11 cellular contexts compared by ENCODE assay signal in genomic region chr6:119620846-119621570, GRCh38.
DNase-seq lines count a peak whose midpoint lies in the region; ATAC-seq and TF ChIP-seq lines count a peak whose summit lies in the region.
"Had no signal": no experiment of that assay in that cellular context is flagged by ENCODE, and none has a peak within 500 bp of the region (broad histone marks: within the 10 kb centered on the region; RNA-seq: fewer than 3 reads in every experiment).

No MANE protein-coding gene starts in this region.

- peak; percentile 55 for DNase-seq in BJ (ENCODE audit: low read depth)
- DNase-seq in MG63: peak; percentile 62
- peak; percentile 88 for DNase-seq in choroid plexus epithelial cell (ENCODE audit: low read depth)
- DNase-seq in myocyte (ENCODE audit: low read depth): peak; percentile 78
- no peak for DNase-seq in NAMALWA (ENCODE audit: low spot score)
- no peak for DNase-seq in epidermal melanocyte (ENCODE audit: insufficient read length, low spot score)
- DNase-seq in inferior parietal cortex (ENCODE audit: extremely low spot score): no peak
- DNase-seq: activated T-cell treated with anti-CD3 and anti-CD28 coated beads, Interleukin-2, amount 50 U/mL, for 4 hours; midbrain; stimulated activated CD8-positive, alpha-beta memory T cell treated with anti-CD3 and anti-CD28 coated beads, Interleukin-4, amount 100 ng/mL, for 48 hours had no signal

- CTCF ChIA-PET in BJ (lab: Yijun Ruan, JAX): no interaction called here

- no peak for ATAC-seq in HG03175 (IDR thresholded peaks at IDR 0.05; ENCODE audit: unreplicated experiment)
- ATAC-seq: activated T-cell treated with anti-CD3 and anti-CD28 coated beads, Interleukin-2, amount 50 U/mL, for 4 hours had no signal

- POLR2A ChIA-PET in BJ (lab: Charles Lee): no interaction called here

- no peaks in the 10 kb centered on the region for H3K36me3 ChIP-seq in BJ (ENCODE audit: control insufficient read depth, insufficient read depth, low read length)
- no peaks in the 10 kb centered on the region for H3K36me3 ChIP-seq in MG63

- TF ChIP-seq CTCF in BJ (IDR thresholded peaks at IDR 0.05; ENCODE audit: insufficient read depth, low read depth, low read length) (no peak), choroid plexus epithelial cell (conservative IDR thresholded peaks at IDR 0.05; ENCODE audit: low read depth, low read length) (no peak)

- H3K27me3 ChIP-seq in BJ (ENCODE audit: control insufficient read depth, insufficient read depth, low read length): no peaks in the 10 kb centered on the region
- no peaks in the 10 kb centered on the region for H3K27me3 ChIP-seq in MG63

- no peak overlapping the region for H3K4me3 ChIP-seq in BJ (ENCODE audit: low read depth, low read length)
- H3K4me3 ChIP-seq in MG63: no peak overlapping the region
- no peak overlapping the region for H3K4me3 ChIP-seq in choroid plexus epithelial cell (ENCODE audit: low read depth, low read length)

- H3K9me3 ChIP-seq in MG63: no peaks in the 10 kb centered on the region

Comparison
In these comparisons a context has a peak if more than half of its experiments do, and no peak if none do; other contexts are left out.
1. DNase-seq: peak in BJ (single experiment), MG63 (single experiment), choroid plexus epithelial cell (single experiment) and myocyte (single experiment); none in NAMALWA (single experiment), epidermal melanocyte (single experiment) and inferior parietal cortex (single experiment).